Comparison of ENCODE assay signal across 29 cellular contexts in genomic region chr18:68462148-68462547, GRCh38.
"Had no signal": no experiment of that assay in that cellular context is flagged by ENCODE, and none has a peak within 500 bp of the region (broad histone marks: within the 10 kb centered on the region; RNA-seq: fewer than 3 reads in every experiment).

No MANE protein-coding gene starts in this region.

- H3K9me3 Mint-ChIP-seq: naive thymus-derived CD4-positive, alpha-beta T cell; neural crest cell; stimulated activated memory B cell treated with anti-CD40 and anti-IgM and Interleukin-4, amounts not matched to agents 10 μg/mL and 1 μg/mL and 100 μg/mL, for 72 hours had no signal

- FAIRE-seq: islet of Langerhans, kidney, urothelium cell line had no signal

- H3K4me1 ChIP-seq: left lung, parathyroid adenoma, right atrium auricular region, spleen, stomach, upper lobe of right lung had no signal

- H3K79me2 ChIP-seq: parathyroid adenoma had no signal

- H3K4me3 ChIP-seq: left lung, lung, mucosa of descending colon, right atrium auricular region, skin epidermis, spleen, stomach, thoracic aorta, tibial artery, upper lobe of right lung had no signal

- ATAC-seq: left colon; left lung; mucosa of descending colon; naive thymus-derived CD4-positive, alpha-beta T cell; natural killer cell treated with Interleukin-12 subunit alpha and Interleukin-12 subunit beta and Interleukin-15 and Interleukin-18, amount 100 ng/mL, for 72 hours; sciatic nerve; stimulated activated memory B cell treated with anti-CD40 and anti-IgM and Interleukin-4, amounts not matched to agents 10 μg/mL and 1 μg/mL and 100 μg/mL, for 72 hours; upper lobe of right lung had no signal

- H3K27ac ChIP-seq: left lung, parathyroid adenoma, right atrium auricular region, skin epidermis, spleen, stomach, thoracic aorta, tibial artery, upper lobe of right lung had no signal

- H3K27me3 ChIP-seq: left lung, right atrium auricular region, spleen, stomach, tibial artery, upper lobe of right lung had no signal

- H2AFZ ChIP-seq: parathyroid adenoma had no signal

- H3K36me3 Mint-ChIP-seq: naive thymus-derived CD4-positive, alpha-beta T cell; natural killer cell treated with Interleukin-12 subunit alpha and Interleukin-12 subunit beta and Interleukin-15 and Interleukin-18, amount 100 ng/mL, for 72 hours; stimulated activated memory B cell treated with anti-CD40 and anti-IgM and Interleukin-4, amounts not matched to agents 10 μg/mL and 1 μg/mL and 100 μg/mL, for 72 hours had no signal

- H3K27ac Mint-ChIP-seq: naive thymus-derived CD4-positive, alpha-beta T cell; natural killer cell treated with Interleukin-12 subunit alpha and Interleukin-12 subunit beta and Interleukin-15 and Interleukin-18, amount 100 ng/mL, for 72 hours; progenitor cell of endocrine pancreas; stimulated activated memory B cell treated with anti-CD40 and anti-IgM and Interleukin-4, amounts not matched to agents 10 μg/mL and 1 μg/mL and 100 μg/mL, for 72 hours had no signal

- H3K4me1 Mint-ChIP-seq: naive thymus-derived CD4-positive, alpha-beta T cell; neural crest cell; stimulated activated memory B cell treated with anti-CD40 and anti-IgM and Interleukin-4, amounts not matched to agents 10 μg/mL and 1 μg/mL and 100 μg/mL, for 72 hours had no signal

- DNase-seq: head of caudate nucleus; hippocampal formation; kidney; left colon; left lung; midbrain; mucosa of descending colon; naive thymus-derived CD4-positive, alpha-beta T cell; nucleus accumbens; spleen; stimulated activated CD4-positive, alpha-beta T cell treated with anti-CD3 and anti-CD28 coated beads, Interleukin-4, amount 100 ng/mL, for 4 hours; stimulated activated CD8-positive, alpha-beta memory T cell treated with anti-CD3 and anti-CD28 coated beads, Interleukin-4, amount 100 ng/mL, for 48 hours; stimulated activated naive CD4-positive, alpha-beta T cell treated with Interleukin-2 at 50 U/mL for 16 hours; stomach; tibial artery; trophoblast cell; upper lobe of right lung had no signal

- H3K4me3 Mint-ChIP-seq: naive thymus-derived CD4-positive, alpha-beta T cell; natural killer cell treated with Interleukin-12 subunit alpha and Interleukin-12 subunit beta and Interleukin-15 and Interleukin-18, amount 100 ng/mL, for 72 hours; neural crest cell; stimulated activated memory B cell treated with anti-CD40 and anti-IgM and Interleukin-4, amounts not matched to agents 10 μg/mL and 1 μg/mL and 100 μg/mL, for 72 hours had no signal

- H3K36me3 ChIP-seq: left lung, right atrium auricular region, spleen, stomach, thoracic aorta, tibial artery, upper lobe of right lung had no signal

- H3K27me3 Mint-ChIP-seq: natural killer cell treated with Interleukin-12 subunit alpha and Interleukin-12 subunit beta and Interleukin-15 and Interleukin-18, amount 100 ng/mL, for 72 hours; progenitor cell of endocrine pancreas; stimulated activated memory B cell treated with anti-CD40 and anti-IgM and Interleukin-4, amounts not matched to agents 10 μg/mL and 1 μg/mL and 100 μg/mL, for 72 hours had no signal

- H3K9me3 ChIP-seq: left lung, mucosa of descending colon, right atrium auricular region, spleen, stomach, thoracic aorta, tibial artery, upper lobe of right lung had no signal
